Comparison of ENCODE assay signal across 9 cellular contexts in genomic region chr3:184603156-184604030, GRCh38. TPM values are rescaled to one million over a fixed set of nuclear protein-coding genes. Genes with fewer than 3 reads are reported as not detected.
A peak's percentile ranks its signal among the peaks of the same experiment; 100 is the strongest.
DNase-seq lines count a peak whose midpoint lies in the region; ATAC-seq and TF ChIP-seq lines count a peak whose summit lies in the region.
"Had no signal": no experiment of that assay in that cellular context is flagged by ENCODE, and none has a peak within 500 bp of the region (broad histone marks: within the 10 kb centered on the region; RNA-seq: fewer than 3 reads in every experiment).

No MANE protein-coding gene starts in this region.

- peak overlapping the region; percentile 3 for H2AFZ ChIP-seq in mesenchymal stem cell (ENCODE audit: low read depth, low read length)

- peak overlapping the region; percentile 42 to 77 for H3K18ac ChIP-seq in mesenchymal stem cell (ENCODE audit: low read depth in 1 of 2, low read length in 2 of 2)

- peak in 1 of 10 donors; percentile 12 for DNase-seq in dorsolateral prefrontal cortex
- DNase-seq in mesenchymal stem cell: no peak
- DNase-seq in suprapubic skin (ENCODE audit: low spot score in 2 of 2): no peak
- DNase-seq in NCI-H1417 (lab: John Stamatoyannopoulos, UW): no peak
- DNase-seq in H4 (ENCODE audit: low spot score): no peak
- DNase-seq: hippocampal formation had no signal

- no peak overlapping the region for H3K27ac Mint-ChIP-seq in IgD-negative memory B cell

- H2BK15ac ChIP-seq in mesenchymal stem cell (ENCODE audit: low read depth, poor library complexity, severe bottlenecking): peak overlapping the region; percentile 14

- no peak overlapping the region for H3K23ac ChIP-seq in mesenchymal stem cell (ENCODE audit: low read length in 2 of 2)

- H3K9ac ChIP-seq in mesenchymal stem cell (ENCODE audit: low read length): no peak overlapping the region

- H3K4ac ChIP-seq in mesenchymal stem cell (ENCODE audit: low read depth in 1 of 2, low read length in 2 of 2): no peak overlapping the region

- no peak overlapping the region for H2BK120ac ChIP-seq in mesenchymal stem cell (ENCODE audit: low read depth, low read length)

- H3K4me2 ChIP-seq in mesenchymal stem cell (ENCODE audit: low read length, poor library complexity, severe bottlenecking): peak overlapping the region; percentile 66

- peak overlapping the region in 3 of 4 donors; percentile 50 to 82 (median 52) for H3K4me3 Mint-ChIP-seq in IgD-negative memory B cell

- peaks cover 23% of the 10 kb centered on the region for H3K4me1 ChIP-seq in mesenchymal stem cell (ENCODE audit: control insufficient read depth, insufficient read depth, low read depth, low read length)
- H3K4me1 ChIP-seq in suprapubic skin: peaks cover 58% of the 10 kb centered on the region

- H3K27ac ChIP-seq in dorsolateral prefrontal cortex (peak overlapping the region in 1 of 59 donors; percentile 38), mesenchymal stem cell (ENCODE audit: low read length, poor library complexity, severe bottlenecking) (no peak overlapping the region), suprapubic skin (peak overlapping the region; percentile 86)

- H3K79me1 ChIP-seq in mesenchymal stem cell (replicated peaks; ENCODE audit: low read length, poor library complexity, severe bottlenecking): no peaks in the 10 kb centered on the region

- no peak overlapping the region for H3K14ac ChIP-seq in mesenchymal stem cell (ENCODE audit: low read length in 2 of 2)

- H2AK5ac ChIP-seq in mesenchymal stem cell (ENCODE audit: low read length, severe bottlenecking): no peak overlapping the region

- peak overlapping the region; percentile 65 for H4K8ac ChIP-seq in mesenchymal stem cell (ENCODE audit: low read length)

- peak overlapping the region in 53 of 59 donors; percentile 34 to 67 (median 51) for H3K4me3 ChIP-seq in dorsolateral prefrontal cortex
- H3K4me3 ChIP-seq in mesenchymal stem cell (ENCODE audit: insufficient read depth in 1 of 2, low read depth in 1 of 2, low read length in 2 of 2): peak overlapping the region; percentile 34 to 56
- H3K4me3 ChIP-seq in suprapubic skin: peak overlapping the region; percentile 54

- no peak for TF ChIP-seq EP300 in suprapubic skin (IDR thresholded peaks at IDR 0.05)

- 28% methylated on average over 18 of the region's 20 CpGs for WGBS in mesenchymal stem cell
- 48% methylated on average over 20 of the region's 20 CpGs for WGBS in suprapubic skin

- H3K36me3 ChIP-seq in mesenchymal stem cell (ENCODE audit: control insufficient read depth in 1 of 2, insufficient read depth in 2 of 2, low read depth in 1 of 2, low read length in 2 of 2): no peaks in the 10 kb centered on the region
- no peaks in the 10 kb centered on the region for H3K36me3 ChIP-seq in suprapubic skin

- H3K27me3 ChIP-seq in dorsolateral prefrontal cortex: peaks cover 0 to 49% (median 19%) of the 10 kb centered on the region in 45 donors
- peaks cover 62 to 73% of the 10 kb centered on the region in 2 experiments for H3K27me3 ChIP-seq in mesenchymal stem cell (ENCODE audit: control insufficient read depth in 1 of 2, insufficient read depth in 1 of 2, low read length in 2 of 2)
- H3K27me3 ChIP-seq in suprapubic skin: peaks cover 11% of the 10 kb centered on the region

- no peak overlapping the region for H4K91ac ChIP-seq in mesenchymal stem cell (ENCODE audit: low read length)

- H3K9me3 ChIP-seq in mesenchymal stem cell (ENCODE audit: control insufficient read depth, low read length) (no peaks in the 10 kb centered on the region), suprapubic skin (no peaks in the 10 kb centered on the region)

- no peak for TF ChIP-seq POLR2A in suprapubic skin (IDR thresholded peaks at IDR 0.05)

- peaks cover 52% of the 10 kb centered on the region for H3K27me3 Mint-ChIP-seq in IgD-negative memory B cell

- H3K9me3 Mint-ChIP-seq in IgD-negative memory B cell: no peaks in the 10 kb centered on the region

- peaks cover 4 to 10% (median 7%) of the 10 kb centered on the region in 3 donors for H3K4me1 Mint-ChIP-seq in IgD-negative memory B cell

- TF ChIP-seq CTCF in dorsolateral prefrontal cortex (IDR thresholded peaks at IDR 0.05 in 54 of 56, conservative IDR thresholded peaks at IDR 0.05 in 2 of 56; ENCODE audit: low read depth in 1 of 56, partially characterized antibody in 56 of 56): no peak
- no peak for TF ChIP-seq CTCF in suprapubic skin (IDR thresholded peaks at IDR 0.05)

- H2BK12ac ChIP-seq in mesenchymal stem cell (ENCODE audit: low read length in 2 of 2): peak overlapping the region in 1 of 2 experiments; percentile 55

- ATAC-seq in GM18517 (IDR thresholded peaks at IDR 0.05; ENCODE audit: unreplicated experiment): no peak
- no peak for ATAC-seq in HG03520 (IDR thresholded peaks at IDR 0.05; ENCODE audit: unreplicated experiment)

- intact Hi-C loops in dorsolateral prefrontal cortex (cut with DNase I): loop anchor here in 1 of 2 donors (5.0 kb wide), 1 partner anchor 104 kb away; no protein-coding TSS in a partner anchor

- H2BK5ac ChIP-seq in mesenchymal stem cell (ENCODE audit: low read depth, low read length, poor library complexity, severe bottlenecking): no peak overlapping the region

- H3K36me3 Mint-ChIP-seq in IgD-negative memory B cell: peaks cover 6% of the 10 kb centered on the region

RNA-seq across cellular contexts. Expression of gene EPHB3, which starts 41.8 kb away (rescaled TPM):
- polyA plus RNA-seq in IgD-negative memory B cell: not detected
- total RNA-seq in dorsolateral prefrontal cortex (10 to 100 TPM in 9 of 120 experiments, 1 to 10 TPM in 111; 3.4 to 13.0 (median 7.1) TPM), suprapubic skin (100 to 1,000 TPM in 2 of 4 donors, 10 to 100 TPM in 2; 84.5 to 152 (median 108) TPM)
- polyA plus RNA-seq in mesenchymal stem cell (2013, experiment 1 of 2): 2.3 TPM
- polyA plus RNA-seq in mesenchymal stem cell (2013, experiment 2 of 2): 2.2 TPM
- 1.0 and 2.0 TPM in 2 replicates for total RNA-seq in H4 (2014; rRNA removed; shearing (Covaris generic))

Comparison
In these comparisons a context has a peak if more than half of its experiments do, and no peak if none do; other contexts are left out.
1. RNA of gene EPHB3, which starts 41.8 kb away (total RNA-seq): 84.5 to 152 TPM in suprapubic skin; 3.4 to 13.0 TPM in dorsolateral prefrontal cortex and 1.0 to 2.0 TPM in H4; every median in the first group is over 4 times any median in the second.
2. Peak in every context shown above with its lines, with median percentiles within 50 percentile points of each other: H3K4me3 ChIP-seq.